Comparison of ENCODE assay signal across 10 cellular contexts in the genomic region with DNA sequence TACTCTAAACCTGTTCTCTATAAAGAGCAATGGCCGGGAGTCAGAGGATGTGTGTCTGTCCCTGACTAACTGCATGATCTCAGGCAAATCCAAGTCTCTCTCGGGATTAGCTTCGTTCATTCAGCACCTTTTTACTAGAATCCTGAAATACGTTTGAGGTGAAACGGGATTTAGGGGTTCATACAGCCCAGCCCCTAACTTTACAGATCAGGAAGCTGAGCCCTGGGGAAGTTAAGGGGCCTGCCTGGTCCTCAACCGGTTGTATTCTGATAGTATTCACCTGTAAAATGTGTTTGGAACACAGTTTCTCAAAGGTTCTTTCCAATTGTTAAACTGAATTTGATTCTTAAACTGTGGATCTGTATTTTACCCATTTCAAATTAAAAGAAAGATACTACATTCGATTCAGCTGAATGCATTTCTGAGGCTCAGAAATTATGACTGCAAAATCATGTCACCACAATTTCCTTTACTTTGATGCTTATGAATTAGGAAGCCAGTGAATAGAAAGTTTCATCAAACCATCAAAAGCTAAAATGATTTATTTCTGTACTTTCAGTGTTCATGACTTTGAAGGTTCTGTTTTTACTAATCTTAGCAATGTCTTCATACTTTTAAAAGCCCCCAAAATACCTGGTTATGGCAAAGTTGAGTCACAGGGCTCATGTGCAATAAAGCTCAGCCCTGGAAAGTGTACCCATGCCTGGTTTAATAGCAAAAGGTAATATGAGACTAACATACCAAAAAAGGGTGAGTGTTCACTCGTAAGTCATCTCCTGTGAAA. TPM values are rescaled to one million over a fixed set of nuclear protein-coding genes. Genes with fewer than 3 reads are reported as not detected.
DNase-seq lines count a peak whose midpoint lies in the region; ATAC-seq, FAIRE-seq and TF ChIP-seq lines count a peak whose summit lies in the region.
"Had no signal": no experiment of that assay in that cellular context is flagged by ENCODE, and none has a peak within 500 bp of the region (broad histone marks: within the 10 kb centered on the region; RNA-seq: fewer than 3 reads in every experiment).

No MANE protein-coding gene starts in this region.

- intact Hi-C loops in thyroid gland (cut with DNase I) = no loop called here

- DNase-seq in activated CD4-positive, alpha-beta T cell treated with anti-CD3 and anti-CD28 coated beads, Interleukin-2, amount 50 U/mL, for 1 hour = peak; percentile 25
- peak; percentile 26 for DNase-seq in stimulated activated CD4-positive, alpha-beta T cell treated with anti-CD3 and anti-CD28 coated beads, Interleukin-4, amount 100 ng/mL, for 1 hour
- DNase-seq in urothelium cell line (ENCODE audit: low spot score) (no peak), thyroid gland (no peak), UCSD-AML1 (lab: John Stamatoyannopoulos, UW; ENCODE audit: unreplicated experiment) (no peak)
- DNase-seq: NCI-H774 had no signal

- no peak overlapping the region for H3K27ac ChIP-seq in thyroid gland

- H3K36me3 ChIP-seq in thyroid gland = no peaks in the 10 kb centered on the region

- 85 to 86% methylated on average over 8 of the region's 8 CpGs for WGBS in thyroid gland, 2 donors

- H3K4me3 ChIP-seq in thyroid gland (replicated peaks in 1 of 3) = no peak overlapping the region

- no peaks in the 10 kb centered on the region for H3K27me3 ChIP-seq in thyroid gland

- TF ChIP-seq CTCF in thyroid gland (IDR thresholded peaks at IDR 0.05) = no peak

- H3K9me3 ChIP-seq in thyroid gland = no peaks in the 10 kb centered on the region

- H3K4me1 ChIP-seq in thyroid gland = no peaks in the 10 kb centered on the region

- no peak for FAIRE-seq in urothelium cell line (lab: Jason Lieb, UNC)
- FAIRE-seq: colon had no signal

- no peak for TF ChIP-seq POLR2A in thyroid gland (IDR thresholded peaks at IDR 0.05)

- ATAC-seq in GM19023 (IDR thresholded peaks at IDR 0.05; ENCODE audit: unreplicated experiment) (peak; percentile 46), HG02973 (IDR thresholded peaks at IDR 0.05; ENCODE audit: unreplicated experiment) (peak; percentile 51), GM21526 (IDR thresholded peaks at IDR 0.05; ENCODE audit: low FRiP score, unreplicated experiment) (no peak)

RNA-seq across cellular contexts. Expression of a gene that starts 28.9 kb away (rescaled TPM):
- total RNA-seq in thyroid gland = 1 to 10 TPM in 1 of 4 donors, under 1 TPM in 3; 0.75 to 1.1 (median 0.86) TPM

Comparison
In these comparisons a context has a peak if more than half of its experiments do, and no peak if none do; other contexts are left out.
1. DNase-seq: peak in activated CD4-positive, alpha-beta T cell treated with anti-CD3 and anti-CD28 coated beads, Interleukin-2, amount 50 U/mL, for 1 hour (single experiment) and stimulated activated CD4-positive, alpha-beta T cell treated with anti-CD3 and anti-CD28 coated beads, Interleukin-4, amount 100 ng/mL, for 1 hour (single experiment); none in urothelium cell line (single experiment), thyroid gland (0 of 2) and UCSD-AML1 (single experiment).